In genomic region chr19:15161028-15161984, GRCh38 we compare ENCODE assay signal across 9 cellular contexts. TPM values are rescaled to one million over a fixed set of nuclear protein-coding genes. Genes with fewer than 3 reads are reported as not detected.
DNase-seq lines count a peak whose midpoint lies in the region; ATAC-seq and TF ChIP-seq lines count a peak whose summit lies in the region.
"Had no signal": no experiment of that assay in that cellular context is flagged by ENCODE, and none has a peak within 500 bp of the region (broad histone marks: within the 10 kb centered on the region; RNA-seq: fewer than 3 reads in every experiment).

No MANE protein-coding gene starts in this region.

- no peak overlapping the region for H3K27ac ChIP-seq in PC-3 (ENCODE audit: low read length)
- H3K27ac ChIP-seq in coronary artery = no peak overlapping the region
- H3K27ac ChIP-seq: tibial artery had no signal

- H3K9me3 ChIP-seq in PC-3 (ENCODE audit: low read length) = peaks cover 7% of the 10 kb centered on the region; the same call in 1 of the 2 replicates

- H3K9me2 ChIP-seq in PC-3 (replicated peaks; ENCODE audit: low read length) = no peaks in the 10 kb centered on the region

- no peak overlapping the region for H3K4me2 ChIP-seq in PC-3 (ENCODE audit: low read length)

- CTCF ChIA-PET in PC-3 (lab: Charles Lee) = interaction anchor here (0.5 to 1.0 kb wide), 3 partner anchors 12 to 665 kb away, joined by 3 to 4 read pairs (median 3); no protein-coding TSS in a partner anchor

- TF ChIP-seq CTCF in PC-3 (conservative IDR thresholded peaks at IDR 0.05; ENCODE audit: low read depth, low read length) = peak; percentile 79
- TF ChIP-seq CTCF in coronary artery (IDR thresholded peaks at IDR 0.05) = no peak

- H3K27me3 ChIP-seq in H7 (ENCODE audit: control insufficient read depth, insufficient read depth, low read length) (no peaks in the 10 kb centered on the region), PC-3 (ENCODE audit: low read length) (no peaks in the 10 kb centered on the region)
- H3K27me3 ChIP-seq: tibial artery had no signal

- no peak overlapping the region for H3K9ac ChIP-seq in PC-3 (ENCODE audit: low read length)

- intact Hi-C loops in PC-3 (cut with micrococcal nuclease) = loop anchor here (5.0 kb wide), 1 partner anchor 396 kb away; no protein-coding TSS in a partner anchor

- no peak overlapping the region for H3K4me3 ChIP-seq in H7 (ENCODE audit: insufficient read depth, low read depth, low read length)
- no peak overlapping the region for H3K4me3 ChIP-seq in PC-3 (ENCODE audit: low read length)
- no peak overlapping the region for H3K4me3 ChIP-seq in coronary artery
- H3K4me3 ChIP-seq: tibial artery had no signal

- H3K79me2 ChIP-seq in PC-3 (ENCODE audit: low read length) = no peaks in the 10 kb centered on the region

- peaks cover 29% of the 10 kb centered on the region for H3K36me3 ChIP-seq in H7 (replicated peaks; ENCODE audit: control insufficient read depth, insufficient read depth, low read length)
- H3K36me3 ChIP-seq in PC-3 (ENCODE audit: low read depth, low read length) = peaks cover 26% of the 10 kb centered on the region

- POLR2A ChIA-PET in PC-3 (lab: Charles Lee; ENCODE audit: unreplicated experiment) = interaction anchor here (0.7 kb wide), 1 partner anchor 92 kb away, joined by 17 read pairs; no protein-coding TSS in a partner anchor

- no peaks in the 10 kb centered on the region for H3F3A ChIP-seq in PC-3 (ENCODE audit: low read length, unreplicated experiment)

- no peak overlapping the region for H2AFZ ChIP-seq in PC-3 (ENCODE audit: low read length)

- no peaks in the 10 kb centered on the region for H4K20me1 ChIP-seq in PC-3 (ENCODE audit: low read length)

- no peaks in the 10 kb centered on the region for H3K4me1 ChIP-seq in PC-3 (ENCODE audit: insufficient read depth, low read length)
- H3K4me1 ChIP-seq: tibial artery had no signal

- DNase-seq in COLO668 (lab: John Stamatoyannopoulos, UW; ENCODE audit: unreplicated experiment) (peak; percentile 54), H7 (peak; percentile 83), PC-3 (peak; percentile 51), hepatic stellate cell (ENCODE audit: low spot score) (peak; percentile 61), coronary artery (ENCODE audit: low spot score) (no peak)

- no TSS peak for BruUV-seq in PC-3 (replicated peaks; lab: Mats Ljungman, UMichigan)

- ATAC-seq in PC-3 = no peak
- ATAC-seq in GM19455 (IDR thresholded peaks at IDR 0.05; ENCODE audit: unreplicated experiment) = no peak
- no peak for ATAC-seq in HG02884 (IDR thresholded peaks at IDR 0.05; ENCODE audit: unreplicated experiment)
- no peak for ATAC-seq in GM18498 (IDR thresholded peaks at IDR 0.05; ENCODE audit: unreplicated experiment)

RNA-seq across cellular contexts. Expression of gene NOTCH3, which starts 39.5 kb away (rescaled TPM):
- total RNA-seq in H7 (2014; rRNA removed; shearing (Covaris generic)) = 47.0 and 52.1 TPM in 2 replicates
- total RNA-seq in PC-3 (2014; rRNA removed) = 21.5 and 28.1 TPM in 2 replicates

RNA-seq across cellular contexts. Expression of gene SYDE1, which starts 54.1 kb away (rescaled TPM):
- 13.7 and 17.5 TPM in 2 replicates for total RNA-seq in H7 (2014; rRNA removed; shearing (Covaris generic))
- 13.8 and 20.3 TPM in 2 replicates for total RNA-seq in PC-3 (2014; rRNA removed)
